13 cellular contexts compared by ENCODE assay signal in the genomic region with DNA sequence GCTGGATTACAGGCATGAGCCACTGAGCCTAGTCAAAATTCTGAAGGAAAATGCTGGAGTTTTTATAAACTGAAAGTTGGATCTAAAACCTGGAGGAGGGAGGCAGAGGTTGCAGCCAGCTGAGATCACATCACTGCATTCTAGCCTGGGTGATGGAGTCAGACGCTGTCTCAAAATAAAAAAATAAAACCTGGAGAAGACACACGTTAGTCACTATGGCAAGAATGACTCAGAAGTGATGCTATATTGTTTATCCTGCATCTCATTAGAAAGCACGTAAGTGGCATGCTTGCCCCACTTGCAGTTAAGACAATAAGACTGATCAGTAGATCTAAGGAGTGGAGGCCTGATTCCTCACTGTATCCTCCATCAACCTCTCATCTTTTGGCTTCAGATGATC. TPM values are rescaled to one million over a fixed set of nuclear protein-coding genes. Genes with fewer than 3 reads are reported as not detected.
DNase-seq lines count a peak whose midpoint lies in the region; ATAC-seq and TF ChIP-seq lines count a peak whose summit lies in the region.
"Had no signal": no experiment of that assay in that cellular context is flagged by ENCODE, and none has a peak within 500 bp of the region (broad histone marks: within the 10 kb centered on the region; RNA-seq: fewer than 3 reads in every experiment).

No MANE protein-coding gene starts in this region.

- peaks cover 10% of the 10 kb centered on the region for H3K27me3 Mint-ChIP-seq in activated CD8-positive, alpha-beta memory T cell treated with anti-CD3 and anti-CD28 coated beads, Interleukin-2, amount 10 ng/mL, durations not matched to agents 7 days and 5 days
- peaks cover 11% of the 10 kb centered on the region for H3K27me3 Mint-ChIP-seq in T-helper 17 cell
- no peaks in the 10 kb centered on the region for H3K27me3 Mint-ChIP-seq in stimulated activated naive CD8-positive, alpha-beta T cell treated with anti-CD3 and anti-CD28 coated beads, Interleukin-15, amount 100 ng/mL, for 72 hours
- H3K27me3 Mint-ChIP-seq in progenitor cell of endocrine pancreas = peaks cover 8% of the 10 kb centered on the region

- CTCF ChIA-PET in activated CD8-positive, alpha-beta memory T cell treated with anti-CD3 and anti-CD28 coated beads, Interleukin-2, amount 10 ng/mL, durations not matched to agents 7 days and 5 days (lab: Charles Lee) = interaction anchor here (0.9 to 1.1 kb wide), 2 partner anchors 25 to 175 kb away, joined by 3 to 5 read pairs; no protein-coding TSS in a partner anchor

- peaks cover 1% of the 10 kb centered on the region for H3K36me3 Mint-ChIP-seq in activated CD8-positive, alpha-beta memory T cell treated with anti-CD3 and anti-CD28 coated beads, Interleukin-2, amount 10 ng/mL, durations not matched to agents 7 days and 5 days
- H3K36me3 Mint-ChIP-seq in T-helper 17 cell (ENCODE audit: low read depth) (no peaks in the 10 kb centered on the region), progenitor cell of endocrine pancreas (ENCODE audit: insufficient read depth) (no peaks in the 10 kb centered on the region)

- H3K4me3 Mint-ChIP-seq in activated CD8-positive, alpha-beta memory T cell treated with anti-CD3 and anti-CD28 coated beads, Interleukin-2, amount 10 ng/mL, durations not matched to agents 7 days and 5 days = no peak overlapping the region
- H3K4me3 Mint-ChIP-seq in T-helper 17 cell (no peak overlapping the region), progenitor cell of endocrine pancreas (ENCODE audit: low read depth) (no peak overlapping the region)
- H3K4me3 Mint-ChIP-seq in stimulated activated naive CD8-positive, alpha-beta T cell treated with anti-CD3 and anti-CD28 coated beads, Interleukin-15, amount 100 ng/mL, for 72 hours = no peak overlapping the region

- H3K4me1 Mint-ChIP-seq in activated CD8-positive, alpha-beta memory T cell treated with anti-CD3 and anti-CD28 coated beads, Interleukin-2, amount 10 ng/mL, durations not matched to agents 7 days and 5 days = peaks cover 25% of the 10 kb centered on the region
- peaks cover 16% of the 10 kb centered on the region for H3K4me1 Mint-ChIP-seq in T-helper 17 cell
- H3K4me1 Mint-ChIP-seq in stimulated activated naive CD8-positive, alpha-beta T cell treated with anti-CD3 and anti-CD28 coated beads, Interleukin-15, amount 100 ng/mL, for 72 hours = peaks cover 32% of the 10 kb centered on the region
- H3K4me1 Mint-ChIP-seq in progenitor cell of endocrine pancreas (ENCODE audit: low read depth) = peaks cover 9% of the 10 kb centered on the region

- H3K9me3 ChIP-seq in T-helper 17 cell (ENCODE audit: control insufficient read depth, low read length, poor library complexity, severe bottlenecking) = no peaks in the 10 kb centered on the region

- TF ChIP-seq CTCF in progenitor cell of endocrine pancreas (IDR thresholded peaks at IDR 0.05; ENCODE audit: unreplicated experiment) = no peak

- H3K9me3 Mint-ChIP-seq in activated CD8-positive, alpha-beta memory T cell treated with anti-CD3 and anti-CD28 coated beads, Interleukin-2, amount 10 ng/mL, durations not matched to agents 7 days and 5 days (ENCODE audit: low read depth) = no peaks in the 10 kb centered on the region
- no peaks in the 10 kb centered on the region for H3K9me3 Mint-ChIP-seq in stimulated activated naive CD8-positive, alpha-beta T cell treated with anti-CD3 and anti-CD28 coated beads, Interleukin-15, amount 100 ng/mL, for 72 hours
- no peaks in the 10 kb centered on the region for H3K9me3 Mint-ChIP-seq in progenitor cell of endocrine pancreas (ENCODE audit: low read depth)

- DNase-seq in activated CD8-positive, alpha-beta memory T cell treated with anti-CD3 and anti-CD28 coated beads, Interleukin-2, amount 10 ng/mL, durations not matched to agents 7 days and 5 days = no peak
- DNase-seq in activated CD8-positive, alpha-beta memory T cell treated with anti-CD3 and anti-CD28 coated beads for 24 hours = no peak
- DNase-seq in T-helper 17 cell (no peak), fibroblast of gingiva (ENCODE audit: low read depth) (peak; percentile 84), progenitor cell of endocrine pancreas (ENCODE audit: low spot score, unreplicated experiment) (no peak), ecto neural progenitor cell (ENCODE audit: low spot score) (no peak)
- no peak for DNase-seq in stimulated activated naive CD8-positive, alpha-beta T cell treated with anti-CD3 and anti-CD28 coated beads, Interleukin-15, amount 100 ng/mL, for 72 hours
- DNase-seq: ACHN, aorta, erythroblast, NCI-H345 had no signal

- H3K27ac Mint-ChIP-seq in activated CD8-positive, alpha-beta memory T cell treated with anti-CD3 and anti-CD28 coated beads, Interleukin-2, amount 10 ng/mL, durations not matched to agents 7 days and 5 days = no peak overlapping the region
- peak overlapping the region; percentile 69 for H3K27ac Mint-ChIP-seq in T-helper 17 cell
- no peak overlapping the region for H3K27ac Mint-ChIP-seq in stimulated activated naive CD8-positive, alpha-beta T cell treated with anti-CD3 and anti-CD28 coated beads, Interleukin-15, amount 100 ng/mL, for 72 hours
- H3K27ac Mint-ChIP-seq in progenitor cell of endocrine pancreas = no peak overlapping the region

- ATAC-seq in activated CD8-positive, alpha-beta memory T cell treated with anti-CD3 and anti-CD28 coated beads, Interleukin-2, amount 10 ng/mL, durations not matched to agents 7 days and 5 days = peak; percentile 42
- ATAC-seq in T-helper 17 cell = no peak
- ATAC-seq in stimulated activated naive CD8-positive, alpha-beta T cell treated with anti-CD3 and anti-CD28 coated beads, Interleukin-15, amount 100 ng/mL, for 72 hours = peak; percentile 27
- no peak for ATAC-seq in GM18511 (IDR thresholded peaks at IDR 0.05; ENCODE audit: unreplicated experiment)
- ATAC-seq: left lobe of liver had no signal

RNA-seq across cellular contexts. Expression of a gene that starts 17.2 kb away (rescaled TPM):
- total RNA-seq in activated CD8-positive, alpha-beta memory T cell treated with anti-CD3 and anti-CD28 coated beads, Interleukin-2, amount 10 ng/mL, durations not matched to agents 7 days and 5 days = 10 to 100 TPM; 49.9 to 56.6 TPM
- total RNA-seq in T-helper 17 cell = 10 to 100 TPM; 25.2 to 30.6 TPM
- total RNA-seq in progenitor cell of endocrine pancreas = 35.1 and 39.2 TPM in 2 replicates

Comparison
In these comparisons a context has a peak if more than half of its experiments do, and no peak if none do; other contexts are left out.
1. ATAC-seq: peak in activated CD8-positive, alpha-beta memory T cell treated with anti-CD3 and anti-CD28 coated beads, Interleukin-2, amount 10 ng/mL, durations not matched to agents 7 days and 5 days (single experiment) and stimulated activated naive CD8-positive, alpha-beta T cell treated with anti-CD3 and anti-CD28 coated beads, Interleukin-15, amount 100 ng/mL, for 72 hours (single experiment); none in T-helper 17 cell (single experiment) and GM18511 (single experiment).